11 cellular contexts compared by ENCODE assay signal in genomic region chr16:20949660-20950059, GRCh38.
"Had no signal": no experiment of that assay in that cellular context is flagged by ENCODE, and none has a peak within 500 bp of the region (broad histone marks: within the 10 kb centered on the region; RNA-seq: fewer than 3 reads in every experiment).

No MANE protein-coding gene starts in this region.

- H2AFZ ChIP-seq: GM23248 had no signal

- H3K4me1 ChIP-seq: HAP-1 had no signal

- H3K9me3 ChIP-seq: HAP-1 had no signal

- H3K36me3 ChIP-seq: HAP-1 had no signal

- ATAC-seq: HCT116 had no signal

- H3K4me3 ChIP-seq: GM23248, HAP-1 had no signal

- H3K4me3 Mint-ChIP-seq: HFFc6 had no signal

- H3K27ac Mint-ChIP-seq: HFFc6 had no signal

- H3K9me3 Mint-ChIP-seq: HFFc6 had no signal

- FAIRE-seq: HTR-8/SVneo had no signal

- H3K27ac ChIP-seq: GM23248, KMS-11 had no signal

- DNase-seq: GM23248, GOT3, H7, HFFc6, IMR-90, Karpas-422, KBM-7 had no signal

- H3K9ac ChIP-seq: GM23248, KMS-11 had no signal

- H3K4me2 ChIP-seq: KMS-11 had no signal
